32 cellular contexts compared by ENCODE assay signal in the genomic region with DNA sequence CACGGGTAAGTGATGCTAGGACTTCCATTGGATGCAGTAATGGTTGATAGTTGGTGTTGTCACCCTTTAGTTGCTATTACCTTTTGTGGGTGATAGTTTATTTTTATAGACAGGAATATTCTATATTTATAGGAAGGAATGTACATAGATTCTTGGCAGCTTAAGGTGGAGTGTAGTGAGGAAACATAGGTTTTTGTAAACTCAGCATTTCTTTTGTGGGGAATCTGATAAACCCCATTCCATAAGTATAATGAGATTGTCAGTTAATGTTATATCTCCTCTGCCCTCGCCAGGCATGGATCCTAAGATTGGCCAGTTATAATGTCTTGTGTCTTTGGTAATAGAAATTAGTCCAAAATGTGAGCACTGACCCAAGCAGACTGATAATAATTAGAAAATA.
"Had no signal": no experiment of that assay in that cellular context is flagged by ENCODE, and none has a peak within 500 bp of the region (broad histone marks: within the 10 kb centered on the region; RNA-seq: fewer than 3 reads in every experiment).

No MANE protein-coding gene starts in this region.

- H3K9me3 ChIP-seq: MG63 had no signal

- H3K27me3 ChIP-seq: MG63 had no signal

- H3K4me3 ChIP-seq: MG63 had no signal

- DNase-seq: Karpas-422, Kasumi-1, MG63, MM.1S, MV-4-11, NCI-H1048, NCI-H1092, NCI-H1092 treated with DMSO at 0.1 percent for 48 hours, NCI-H1105, NCI-H1105 treated with DMSO at 0.1 percent for 48 hours, NCI-H1417, NCI-H1417 treated with DMSO at 0.1 percent for 48 hours, NCI-H1436, NCI-H1436 treated with DMSO at 0.1 percent for 48 hours, NCI-H146, NCI-H1694, NCI-H1694 treated with DMSO at 0.1 percent for 48 hours, NCI-H187, NCI-H187 treated with DMSO at 0.1 percent for 48 hours, NCI-H1930, NCI-H2029, NCI-H2029 treated with DMSO at 0.1 percent for 48 hours, NCI-H2081, NCI-H2081 treated with DMSO at 0.1 percent for 48 hours, NCI-H2107, NCI-H2227 treated with DMSO at 0.1 percent for 48 hours, NCI-H226, NCI-H345, NCI-H446, NCI-H446 treated with DMSO at 0.1 percent for 48 hours, NCI-H510A, NCI-H510A treated with DMSO at 0.1 percent for 48 hours had no signal

- H3K36me3 ChIP-seq: MG63 had no signal
